ENCODE assay signal across 8 cellular contexts in the genomic region with DNA sequence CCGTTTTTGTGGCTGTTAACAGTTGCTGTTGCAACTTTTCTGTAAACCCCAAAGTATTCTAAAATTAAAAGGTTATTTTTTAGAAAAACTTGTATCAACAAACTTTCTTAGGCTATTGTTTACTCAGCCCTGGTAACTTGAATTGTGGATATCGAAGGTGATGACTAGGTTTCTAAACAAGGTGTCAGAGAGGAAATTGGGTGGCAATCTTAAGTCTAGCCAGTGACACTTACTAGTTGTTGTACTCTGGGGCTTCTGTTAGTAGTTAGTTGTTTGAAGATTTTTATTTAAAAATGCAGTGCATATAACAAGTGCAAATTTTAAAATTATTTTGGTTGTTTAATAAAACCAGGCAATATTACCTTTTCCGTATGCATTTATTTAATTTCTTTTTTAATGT. TPM values are rescaled to one million over a fixed set of nuclear protein-coding genes. Genes with fewer than 3 reads are reported as not detected.
DNase-seq lines count a peak whose midpoint lies in the region; ATAC-seq and TF ChIP-seq lines count a peak whose summit lies in the region.

No MANE protein-coding gene starts in this region.

- H3K4me3 Mint-ChIP-seq in activated T-cell treated with anti-CD3 and anti-CD28 coated beads, Interleukin-2, amount 50 U/mL, for 4 hours, result peak overlapping the region; percentile 96
- peak overlapping the region; percentile 64 for H3K4me3 Mint-ChIP-seq in stimulated activated memory B cell treated with anti-CD40 and anti-IgM and Interleukin-4, amounts not matched to agents 10 μg/mL and 1 μg/mL and 100 μg/mL, for 72 hours

- no peaks in the 10 kb centered on the region for H3K27me3 Mint-ChIP-seq in activated T-cell treated with anti-CD3 and anti-CD28 coated beads, Interleukin-2, amount 50 U/mL, for 4 hours (ENCODE audit: low read depth)
- H3K27me3 Mint-ChIP-seq in stimulated activated memory B cell treated with anti-CD40 and anti-IgM and Interleukin-4, amounts not matched to agents 10 μg/mL and 1 μg/mL and 100 μg/mL, for 72 hours, result no peaks in the 10 kb centered on the region

- peak overlapping the region; percentile 96 for H3K4me3 ChIP-seq in epithelial cell of proximal tubule (ENCODE audit: low read depth, low read length)

- peaks cover 41% of the 10 kb centered on the region for H3K4me1 Mint-ChIP-seq in activated T-cell treated with anti-CD3 and anti-CD28 coated beads, Interleukin-2, amount 50 U/mL, for 4 hours (ENCODE audit: low read depth)
- peaks cover 42% of the 10 kb centered on the region for H3K4me1 Mint-ChIP-seq in stimulated activated memory B cell treated with anti-CD40 and anti-IgM and Interleukin-4, amounts not matched to agents 10 μg/mL and 1 μg/mL and 100 μg/mL, for 72 hours

- H3K9me3 Mint-ChIP-seq in activated T-cell treated with anti-CD3 and anti-CD28 coated beads, Interleukin-2, amount 50 U/mL, for 4 hours, result no peaks in the 10 kb centered on the region
- no peaks in the 10 kb centered on the region for H3K9me3 Mint-ChIP-seq in stimulated activated memory B cell treated with anti-CD40 and anti-IgM and Interleukin-4, amounts not matched to agents 10 μg/mL and 1 μg/mL and 100 μg/mL, for 72 hours

- intact Hi-C loops in head of caudate nucleus (cut with DNase I), result loop anchor here (10.0 kb wide), 1 partner anchor 251 kb away; a partner anchor contains a TSS

- peak overlapping the region; percentile 99 for H3K27ac Mint-ChIP-seq in stimulated activated memory B cell treated with anti-CD40 and anti-IgM and Interleukin-4, amounts not matched to agents 10 μg/mL and 1 μg/mL and 100 μg/mL, for 72 hours

- no peak for DNase-seq in activated T-cell treated with anti-CD3 and anti-CD28 coated beads, Interleukin-2, amount 50 U/mL, for 4 hours
- DNase-seq in activated T-cell treated with anti-CD3 and anti-CD28 coated beads, Interleukin-2, amount 50 U/mL, for 1 hour, result no peak
- DNase-seq in RPMI8226 (peak; percentile 10), epithelial cell of proximal tubule (ENCODE audit: low read depth) (no peak), cerebellum (ENCODE audit: low spot score) (no peak), head of caudate nucleus (no peak)

- H3K36me3 Mint-ChIP-seq in activated T-cell treated with anti-CD3 and anti-CD28 coated beads, Interleukin-2, amount 50 U/mL, for 4 hours (ENCODE audit: insufficient read depth), result peaks cover 2% of the 10 kb centered on the region
- no peaks in the 10 kb centered on the region for H3K36me3 Mint-ChIP-seq in stimulated activated memory B cell treated with anti-CD40 and anti-IgM and Interleukin-4, amounts not matched to agents 10 μg/mL and 1 μg/mL and 100 μg/mL, for 72 hours

- no peak for TF ChIP-seq CTCF in epithelial cell of proximal tubule (conservative IDR thresholded peaks at IDR 0.05; ENCODE audit: low read depth, low read length)

- ATAC-seq in activated T-cell treated with anti-CD3 and anti-CD28 coated beads, Interleukin-2, amount 50 U/mL, for 4 hours, result no peak
- ATAC-seq in stimulated activated memory B cell treated with anti-CD40 and anti-IgM and Interleukin-4, amounts not matched to agents 10 μg/mL and 1 μg/mL and 100 μg/mL, for 72 hours, result no peak
- ATAC-seq in HG02870 (IDR thresholded peaks at IDR 0.05; ENCODE audit: unreplicated experiment), result no peak

RNA-seq across cellular contexts. Expression of a gene that starts 1.3 kb away (rescaled TPM):
- total RNA-seq in activated T-cell treated with anti-CD3 and anti-CD28 coated beads, Interleukin-2, amount 50 U/mL, for 4 hours, result 1 to 10 TPM; 4.6 to 6.3 (median 5.8) TPM
- 36.5 and 40.6 TPM in 2 replicates for total RNA-seq in epithelial cell of proximal tubule
- 16.2 TPM for total RNA-seq in cerebellum

RNA-seq across cellular contexts. Expression of a gene that starts 20.3 kb away (rescaled TPM):
- total RNA-seq in activated T-cell treated with anti-CD3 and anti-CD28 coated beads, Interleukin-2, amount 50 U/mL, for 4 hours, result 10 to 100 TPM; 45.7 to 48.8 (median 47.4) TPM
- total RNA-seq in epithelial cell of proximal tubule (19.6 and 24.8 TPM in 2 replicates), cerebellum (17.8 TPM)
